18 cellular contexts compared by ENCODE assay signal in the genomic region with DNA sequence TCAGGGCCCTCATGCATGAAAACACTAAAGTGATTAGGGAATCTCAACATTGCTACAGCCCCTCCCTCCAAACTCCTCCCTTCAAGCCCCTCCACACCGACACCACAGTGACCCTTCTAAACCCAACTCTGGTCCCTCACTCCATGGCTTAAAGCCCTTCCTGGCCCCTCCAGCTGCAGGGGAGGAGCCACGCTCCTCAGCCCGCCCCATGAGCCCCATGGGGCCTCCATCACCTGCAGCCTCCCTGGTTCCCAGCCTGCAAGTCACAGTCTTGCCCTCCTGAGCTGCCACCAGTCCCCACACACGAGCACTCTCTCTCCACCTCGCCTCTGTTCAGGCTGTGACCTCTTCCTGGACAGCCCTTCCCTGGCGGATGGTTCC. TPM values are rescaled to one million over a fixed set of nuclear protein-coding genes. Genes with fewer than 3 reads are reported as not detected.
DNase-seq lines count a peak whose midpoint lies in the region; ATAC-seq and TF ChIP-seq lines count a peak whose summit lies in the region.
"Had no signal": no experiment of that assay in that cellular context is flagged by ENCODE, and none has a peak within 500 bp of the region (broad histone marks: within the 10 kb centered on the region; RNA-seq: fewer than 3 reads in every experiment).

No MANE protein-coding gene starts in this region.

- no peaks in the 10 kb centered on the region for H3K9me3 ChIP-seq in left ventricle myocardium inferior (replicated peaks)
- no peaks in the 10 kb centered on the region for H3K9me3 ChIP-seq in neuronal stem cell (replicated peaks in 1 of 2; ENCODE audit: control insufficient read depth in 2 of 2, insufficient read depth in 1 of 2, low read depth in 1 of 2, low read length in 2 of 2)
- H3K9me3 ChIP-seq: A549 had no signal

- intact Hi-C loops in Right ventricle myocardium inferior (cut with DNase I) (no loop called here), left ventricle myocardium inferior (cut with micrococcal nuclease) (no loop called here)

- peak overlapping the region; percentile 45 for H3K9ac ChIP-seq in neuronal stem cell (ENCODE audit: low read depth, low read length, poor library complexity)

- no peak overlapping the region for H3K14ac ChIP-seq in neuronal stem cell (ENCODE audit: low read length)

- H3K79me1 ChIP-seq in neuronal stem cell (ENCODE audit: low read depth, low read length): no peaks in the 10 kb centered on the region

- H2AK5ac ChIP-seq in neuronal stem cell (ENCODE audit: low read depth, low read length): peak overlapping the region; percentile 57

- H3K27me3 ChIP-seq in left ventricle myocardium inferior (ENCODE audit: low read depth) (peaks cover 55% of the 10 kb centered on the region), H7 (ENCODE audit: control insufficient read depth, insufficient read depth, low read length) (no peaks in the 10 kb centered on the region), neuronal stem cell (ENCODE audit: control insufficient read depth in 3 of 3, insufficient read depth in 3 of 3, low read depth in 1 of 3, low read length in 3 of 3) (peaks cover 0 to 24% (median 0%) of the 10 kb centered on the region in 3 experiments)

- WGBS in neuronal stem cell (ENCODE audit: extremely low coverage in 2 of 2, insufficient read length in 2 of 2, insufficient replicate concordance in 1 of 2), 2 donors: no CpG with 5 or more reads among the region's 6 CpGs

- H3K4me2 ChIP-seq in neuronal stem cell (ENCODE audit: insufficient read depth, low read length, poor library complexity, severe bottlenecking): no peak overlapping the region
- H3K4me2 ChIP-seq: A549 had no signal

- no peak overlapping the region for H3K4ac ChIP-seq in neuronal stem cell (ENCODE audit: low read length)

- no peak overlapping the region for H2BK15ac ChIP-seq in neuronal stem cell (ENCODE audit: low read length)

- H2BK5ac ChIP-seq in neuronal stem cell (ENCODE audit: low read length): no peak overlapping the region

- no peak overlapping the region for H2AFZ ChIP-seq in neuronal stem cell (ENCODE audit: low read length)

- ATAC-seq in Right ventricle myocardium inferior (no peak), GM18498 (IDR thresholded peaks at IDR 0.05; ENCODE audit: unreplicated experiment) (no peak)
- ATAC-seq: A549, HepG2 had no signal

- peaks cover 9% of the 10 kb centered on the region for H3K4me1 ChIP-seq in left ventricle myocardium inferior
- H3K4me1 ChIP-seq in neuronal stem cell (ENCODE audit: control insufficient read depth in 2 of 2, insufficient read depth in 1 of 2, low read depth in 1 of 2, low read length in 2 of 2): peaks cover 0 to 1% of the 10 kb centered on the region in 2 donors
- H3K4me1 ChIP-seq: A549 had no signal

- peak overlapping the region; percentile 65 for H2BK12ac ChIP-seq in neuronal stem cell (ENCODE audit: low read length)

- no peak for TF ChIP-seq CTCF in left ventricle myocardium inferior (IDR thresholded peaks at IDR 0.05; ENCODE audit: borderline replicate concordance)

- peak overlapping the region; percentile 37 for H2BK120ac ChIP-seq in neuronal stem cell (ENCODE audit: low read depth, low read length)

- H3K4me3 ChIP-seq in left ventricle myocardium inferior: no peak overlapping the region
- no peak overlapping the region for H3K4me3 ChIP-seq in H7 (ENCODE audit: insufficient read depth, low read depth, low read length)
- peak overlapping the region in 1 of 2 donors; percentile 5 for H3K4me3 ChIP-seq in neuronal stem cell (ENCODE audit: low read length in 2 of 2)
- H3K4me3 ChIP-seq: A549 had no signal

- peak overlapping the region; percentile 19 for H4K91ac ChIP-seq in neuronal stem cell (ENCODE audit: low read depth, low read length, poor library complexity)

- H3K27ac ChIP-seq in left ventricle myocardium inferior (replicated peaks) (no peak overlapping the region), neuronal stem cell (replicated peaks; ENCODE audit: low read length) (no peak overlapping the region)
- H3K27ac ChIP-seq: 22Rv1, A549 had no signal

- DNase-seq in Right ventricle myocardium inferior (ENCODE audit: missing footprints) (peak; percentile 9), left ventricle myocardium inferior (no peak), H7 (peak; percentile 78), neuronal stem cell (ENCODE audit: low spot score) (no peak), DMS 273 treated with DMSO at 0.1 percent for 48 hours (lab: John Stamatoyannopoulos, UW) (no peak)
- DNase-seq in stimulated activated CD8-positive, alpha-beta memory T cell treated with anti-CD3 and anti-CD28 coated beads, Interleukin-4, amount 100 ng/mL, for 48 hours: no peak
- DNase-seq: C1 segment of cervical spinal cord; CD4-positive, CD25-positive, alpha-beta regulatory T cell; CD8-positive, alpha-beta memory T cell; COR-L47; GOT3; H9; KBM-7 had no signal

- peak overlapping the region; percentile 65 for H3K18ac ChIP-seq in neuronal stem cell (ENCODE audit: low read length)

- no peak overlapping the region for H3K23ac ChIP-seq in neuronal stem cell (ENCODE audit: low read depth, low read length, poor library complexity)

- H4K8ac ChIP-seq in neuronal stem cell (ENCODE audit: low read depth, low read length): no peak overlapping the region

- H3K36me3 ChIP-seq in left ventricle myocardium inferior (no peaks in the 10 kb centered on the region), H7 (replicated peaks; ENCODE audit: control insufficient read depth, insufficient read depth, low read length) (no peaks in the 10 kb centered on the region), neuronal stem cell (replicated peaks in 1 of 2; ENCODE audit: control insufficient read depth in 2 of 2, insufficient read depth in 2 of 2, low read length in 2 of 2) (no peaks in the 10 kb centered on the region)

RNA-seq across cellular contexts. Expression of a gene that starts 31.2 kb away (rescaled TPM):
- total RNA-seq in Right ventricle myocardium inferior (12.3 TPM), left ventricle myocardium inferior (9.7 TPM)
- total RNA-seq in H7 (2014; rRNA removed; shearing (Covaris generic)): 7.2 and 7.6 TPM in 2 replicates
- 3.3 TPM for polyA plus RNA-seq in neuronal stem cell (2013, experiment 1 of 2)
- 3.1 TPM for polyA plus RNA-seq in neuronal stem cell (2013, experiment 2 of 2)
- total RNA-seq: CD4-positive, CD25-positive, alpha-beta regulatory T cell; CD8-positive, alpha-beta memory T cell had no signal
- polyA plus RNA-seq: CD4-positive, CD25-positive, alpha-beta regulatory T cell; CD8-positive, alpha-beta memory T cell; IgD-negative memory B cell had no signal

Comparison
In these comparisons a context has a peak if more than half of its experiments do, and no peak if none do; other contexts are left out.
1. DNase-seq: peak in Right ventricle myocardium inferior (single experiment) and H7 (single experiment); none in left ventricle myocardium inferior (single experiment), neuronal stem cell (single experiment), stimulated activated CD8-positive, alpha-beta memory T cell treated with anti-CD3 and anti-CD28 coated beads, Interleukin-4, amount 100 ng/mL, for 48 hours (single experiment) and DMS 273 treated with DMSO at 0.1 percent for 48 hours (single experiment).